In genomic region chr4:71290481-71290880, GRCh38 we compare ENCODE assay signal across 22 cellular contexts.
"Had no signal": no experiment of that assay in that cellular context is flagged by ENCODE, and none has a peak within 500 bp of the region (broad histone marks: within the 10 kb centered on the region; RNA-seq: fewer than 3 reads in every experiment).

No MANE protein-coding gene starts in this region.

- H3K27ac Mint-ChIP-seq: activated CD4-positive, alpha-beta T cell treated with anti-CD3 and anti-CD28 coated beads, Interleukin-2, amount 10 ng/mL, durations not matched to agents 24 days and 14 days; activated CD8-positive, alpha-beta T cell treated with anti-CD3 and anti-CD28 coated beads for 36 hours; activated naive CD8-positive, alpha-beta T cell treated with anti-CD3 and anti-CD28 coated beads for 36 hours; activated T-helper 17 cell treated with anti-CD3 and anti-CD28 coated beads, Interleukin-2, amount 50 U/mL, for 72 hours; natural killer cell; T-cell had no signal

- H3K4me3 Mint-ChIP-seq: activated CD4-positive, alpha-beta T cell treated with anti-CD3 and anti-CD28 coated beads, Interleukin-2, amount 10 ng/mL, durations not matched to agents 24 days and 14 days; activated CD8-positive, alpha-beta T cell treated with anti-CD3 and anti-CD28 coated beads for 36 hours; activated naive CD8-positive, alpha-beta T cell treated with anti-CD3 and anti-CD28 coated beads for 36 hours; activated T-helper 17 cell treated with anti-CD3 and anti-CD28 coated beads, Interleukin-2, amount 50 U/mL, for 72 hours; immature natural killer cell; natural killer cell; T-cell had no signal

- H3K4me3 ChIP-seq: body of pancreas, coronary artery, gastroesophageal sphincter, transverse colon, vagina had no signal

- DNase-seq: activated CD4-positive, alpha-beta T cell treated with anti-CD3 and anti-CD28 coated beads, Interleukin-2, amount 10 ng/mL, durations not matched to agents 24 days and 14 days; activated CD8-positive, alpha-beta T cell treated with anti-CD3 and anti-CD28 coated beads for 36 hours; activated naive CD4-positive, alpha-beta T cell; activated naive CD8-positive, alpha-beta T cell treated with anti-CD3 and anti-CD28 coated beads for 36 hours; activated T-cell treated with anti-CD3 and anti-CD28 coated beads, Interleukin-2, amount 50 U/mL, for 1 hour; body of pancreas; central memory CD4-positive, alpha-beta T cell; immature natural killer cell; left ventricle myocardium superior; natural killer cell; retina; stimulated activated CD4-positive, alpha-beta T cell treated with anti-CD3 and anti-CD28 coated beads, Interleukin-12 subunit alpha, Interleukin-12 subunit beta, amount 100 ng/mL, for 4 hours; stimulated activated CD4-positive, alpha-beta T cell treated with anti-CD3 and anti-CD28 coated beads, Interleukin-1b, Interleukin-23, amount 100 ng/mL, for 48 hours; stimulated activated naive CD4-positive, alpha-beta T cell treated with Interleukin-2 at 50 U/mL for 16 hours; substantia nigra; T-cell; transverse colon had no signal

- H3K36me3 Mint-ChIP-seq: activated naive CD8-positive, alpha-beta T cell treated with anti-CD3 and anti-CD28 coated beads for 36 hours; immature natural killer cell; natural killer cell; T-cell had no signal

- H3K9me3 Mint-ChIP-seq: activated CD4-positive, alpha-beta T cell treated with anti-CD3 and anti-CD28 coated beads, Interleukin-2, amount 10 ng/mL, durations not matched to agents 24 days and 14 days; activated CD8-positive, alpha-beta T cell treated with anti-CD3 and anti-CD28 coated beads for 36 hours; activated naive CD8-positive, alpha-beta T cell treated with anti-CD3 and anti-CD28 coated beads for 36 hours; activated T-helper 17 cell treated with anti-CD3 and anti-CD28 coated beads, Interleukin-2, amount 50 U/mL, for 72 hours; immature natural killer cell; natural killer cell; T-cell had no signal

- H3K4me1 ChIP-seq: vagina had no signal

- H3K9me3 ChIP-seq: body of pancreas, gastroesophageal sphincter, neutrophil, transverse colon, vagina had no signal

- H3K27me3 Mint-ChIP-seq: activated naive CD8-positive, alpha-beta T cell treated with anti-CD3 and anti-CD28 coated beads for 36 hours; T-cell had no signal

- H3K36me3 ChIP-seq: gastroesophageal sphincter, neutrophil, transverse colon, vagina had no signal

- H3K27ac ChIP-seq: coronary artery, gastroesophageal sphincter, neutrophil, vagina had no signal

- H3K27me3 ChIP-seq: body of pancreas, gastroesophageal sphincter, transverse colon, vagina had no signal

- H3K4me1 Mint-ChIP-seq: activated CD4-positive, alpha-beta T cell treated with anti-CD3 and anti-CD28 coated beads, Interleukin-2, amount 10 ng/mL, durations not matched to agents 24 days and 14 days; activated naive CD8-positive, alpha-beta T cell treated with anti-CD3 and anti-CD28 coated beads for 36 hours; T-cell had no signal

- ATAC-seq: activated CD8-positive, alpha-beta T cell treated with anti-CD3 and anti-CD28 coated beads for 36 hours; activated T-helper 17 cell treated with anti-CD3 and anti-CD28 coated beads, Interleukin-2, amount 50 U/mL, for 72 hours; body of pancreas; left ventricle myocardium superior; natural killer cell; T-cell had no signal
